ENCODE assay signal across 1 cellular context in the genomic region with DNA sequence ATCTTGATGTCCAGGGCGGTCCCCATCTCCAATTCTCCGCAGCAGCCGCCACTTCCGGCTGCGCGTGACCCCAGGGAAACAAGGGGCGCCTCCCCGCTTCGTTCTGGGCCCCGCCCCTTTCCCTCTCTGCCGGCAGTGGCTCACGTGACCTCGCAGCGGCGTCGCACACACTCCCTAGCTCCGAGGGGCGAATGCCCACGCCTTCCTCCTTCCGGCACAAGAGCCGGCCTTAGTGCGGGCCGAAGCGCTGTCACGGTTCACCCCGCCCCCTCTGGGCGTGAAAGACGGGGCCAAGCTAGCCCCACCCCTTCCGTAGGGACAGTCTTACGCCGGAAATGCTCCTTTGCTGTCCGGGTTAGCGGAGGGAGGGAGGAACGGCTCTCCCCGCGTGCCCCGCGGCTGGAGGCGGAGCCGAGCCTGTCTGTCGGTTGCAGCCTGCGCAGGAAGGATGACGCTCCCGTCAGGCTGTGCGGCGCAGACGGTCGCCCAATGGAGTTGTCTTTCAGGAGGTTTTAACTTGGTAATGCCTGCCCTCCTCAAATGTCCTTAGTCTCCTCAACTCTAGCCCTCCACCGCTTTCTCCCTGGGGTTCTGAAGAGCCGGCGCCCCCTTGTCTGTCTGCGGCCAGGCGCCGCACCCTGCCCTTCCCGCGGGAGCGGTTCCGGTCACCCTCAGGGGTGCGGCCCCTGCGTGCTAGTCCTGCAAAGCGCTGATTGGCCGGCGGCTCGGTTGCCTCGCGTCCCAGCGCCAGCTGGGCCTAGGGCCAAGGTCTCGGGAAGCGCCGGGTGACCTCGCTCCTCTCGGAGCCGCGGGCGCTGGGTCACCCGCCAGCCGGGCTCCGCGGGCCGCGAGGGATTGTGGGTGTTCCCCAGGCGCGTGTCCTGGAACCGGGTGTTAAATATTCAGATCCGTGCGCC.
TF ChIP-seq lines count a peak whose summit lies in the region.

A gene (minus strand): TSS at position 66 of the 917 bp plus-strand sequence. CDS start 40 bp downstream, at position 26.

TF ChIP-seq in HepG2, 621 proteins besides CTCF, POLR2A, EP300 and RAD21 (continued from another document and continues in another):
- TF ChIP-seq ZKSCAN1 (IDR thresholded peaks at IDR 0.05; ENCODE audit: low read length) = no peak
- TF ChIP-seq, protein P1, sequence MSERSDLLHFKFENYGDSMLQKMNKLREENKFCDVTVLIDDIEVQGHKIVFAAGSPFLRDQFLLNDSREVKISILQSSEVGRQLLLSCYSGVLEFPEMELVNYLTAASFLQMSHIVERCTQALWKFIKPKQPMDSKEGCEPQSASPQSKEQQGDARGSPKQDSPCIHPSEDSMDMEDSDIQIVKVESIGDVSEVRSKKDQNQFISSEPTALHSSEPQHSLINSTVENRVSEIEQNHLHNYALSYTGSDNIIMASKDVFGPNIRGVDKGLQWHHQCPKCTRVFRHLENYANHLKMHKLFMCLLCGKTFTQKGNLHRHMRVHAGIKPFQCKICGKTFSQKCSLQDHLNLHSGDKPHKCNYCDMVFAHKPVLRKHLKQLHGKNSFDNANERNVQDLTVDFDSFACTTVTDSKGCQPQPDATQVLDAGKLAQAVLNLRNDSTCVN (CRISPR knock-in tag; IDR thresholded peaks at IDR 0.05; ENCODE audit: borderline replicate concordance) = peak; percentile 44; the same call in 1 of the 2 replicates
- TF ChIP-seq, protein P2, sequence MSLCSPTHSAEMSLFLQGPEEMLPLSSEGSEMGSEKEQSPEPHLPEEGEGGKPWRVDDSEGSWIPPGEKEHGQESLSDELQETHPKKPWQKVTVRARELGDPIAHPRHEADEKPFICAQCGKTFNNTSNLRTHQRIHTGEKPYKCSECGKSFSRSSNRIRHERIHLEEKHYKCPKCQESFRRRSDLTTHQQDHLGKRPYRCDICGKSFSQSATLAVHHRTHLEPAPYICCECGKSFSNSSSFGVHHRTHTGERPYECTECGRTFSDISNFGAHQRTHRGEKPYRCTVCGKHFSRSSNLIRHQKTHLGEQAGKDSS (CRISPR knock-in tag; IDR thresholded peaks at IDR 0.05; ENCODE audit: borderline replicate concordance, low read depth) = no peak
- TF ChIP-seq ISL2 (CRISPR knock-in tag; IDR thresholded peaks at IDR 0.05) = 0 out of 2 replicates have a peak, but pooled peaks have one; percentile 26
- TF ChIP-seq, protein P3, sequence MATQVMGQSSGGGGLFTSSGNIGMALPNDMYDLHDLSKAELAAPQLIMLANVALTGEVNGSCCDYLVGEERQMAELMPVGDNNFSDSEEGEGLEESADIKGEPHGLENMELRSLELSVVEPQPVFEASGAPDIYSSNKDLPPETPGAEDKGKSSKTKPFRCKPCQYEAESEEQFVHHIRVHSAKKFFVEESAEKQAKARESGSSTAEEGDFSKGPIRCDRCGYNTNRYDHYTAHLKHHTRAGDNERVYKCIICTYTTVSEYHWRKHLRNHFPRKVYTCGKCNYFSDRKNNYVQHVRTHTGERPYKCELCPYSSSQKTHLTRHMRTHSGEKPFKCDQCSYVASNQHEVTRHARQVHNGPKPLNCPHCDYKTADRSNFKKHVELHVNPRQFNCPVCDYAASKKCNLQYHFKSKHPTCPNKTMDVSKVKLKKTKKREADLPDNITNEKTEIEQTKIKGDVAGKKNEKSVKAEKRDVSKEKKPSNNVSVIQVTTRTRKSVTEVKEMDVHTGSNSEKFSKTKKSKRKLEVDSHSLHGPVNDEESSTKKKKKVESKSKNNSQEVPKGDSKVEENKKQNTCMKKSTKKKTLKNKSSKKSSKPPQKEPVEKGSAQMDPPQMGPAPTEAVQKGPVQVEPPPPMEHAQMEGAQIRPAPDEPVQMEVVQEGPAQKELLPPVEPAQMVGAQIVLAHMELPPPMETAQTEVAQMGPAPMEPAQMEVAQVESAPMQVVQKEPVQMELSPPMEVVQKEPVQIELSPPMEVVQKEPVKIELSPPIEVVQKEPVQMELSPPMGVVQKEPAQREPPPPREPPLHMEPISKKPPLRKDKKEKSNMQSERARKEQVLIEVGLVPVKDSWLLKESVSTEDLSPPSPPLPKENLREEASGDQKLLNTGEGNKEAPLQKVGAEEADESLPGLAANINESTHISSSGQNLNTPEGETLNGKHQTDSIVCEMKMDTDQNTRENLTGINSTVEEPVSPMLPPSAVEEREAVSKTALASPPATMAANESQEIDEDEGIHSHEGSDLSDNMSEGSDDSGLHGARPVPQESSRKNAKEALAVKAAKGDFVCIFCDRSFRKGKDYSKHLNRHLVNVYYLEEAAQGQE (IDR thresholded peaks at IDR 0.05; ENCODE audit: borderline replicate concordance in 1 of 2, low read depth in 1 of 2, low read length in 2 of 2) = peak in 1 of 2 experiments; percentile 15; a peak in 1 of 4 replicates
- TF ChIP-seq CBX2 (IDR thresholded peaks at IDR 0.05; ENCODE audit: low read depth, low read length) = 0 out of 2 replicates have a peak, but pooled peaks have one; percentile 11
- TF ChIP-seq CBX2 (CRISPR knock-in tag; IDR thresholded peaks at IDR 0.05; ENCODE audit: low read depth) = no peak
- TF ChIP-seq PHF20 (CRISPR knock-in tag; IDR thresholded peaks at IDR 0.05) = peak; percentile 84; the same call in 1 of the 2 replicates
- TF ChIP-seq, protein P4, sequence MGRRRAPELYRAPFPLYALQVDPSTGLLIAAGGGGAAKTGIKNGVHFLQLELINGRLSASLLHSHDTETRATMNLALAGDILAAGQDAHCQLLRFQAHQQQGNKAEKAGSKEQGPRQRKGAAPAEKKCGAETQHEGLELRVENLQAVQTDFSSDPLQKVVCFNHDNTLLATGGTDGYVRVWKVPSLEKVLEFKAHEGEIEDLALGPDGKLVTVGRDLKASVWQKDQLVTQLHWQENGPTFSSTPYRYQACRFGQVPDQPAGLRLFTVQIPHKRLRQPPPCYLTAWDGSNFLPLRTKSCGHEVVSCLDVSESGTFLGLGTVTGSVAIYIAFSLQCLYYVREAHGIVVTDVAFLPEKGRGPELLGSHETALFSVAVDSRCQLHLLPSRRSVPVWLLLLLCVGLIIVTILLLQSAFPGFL (CRISPR knock-in tag; IDR thresholded peaks at IDR 0.05) = no peak
- TF ChIP-seq HOXA3 (CRISPR knock-in tag; IDR thresholded peaks at IDR 0.05) = peak; percentile 76
- TF ChIP-seq JUN (CRISPR knock-in tag; IDR thresholded peaks at IDR 0.05) = peak; percentile 57; the same call in 1 of the 2 replicates
- no peak for TF ChIP-seq ZFYVE20 (CRISPR knock-in tag; IDR thresholded peaks at IDR 0.05; ENCODE audit: borderline replicate concordance, low read depth)
- TF ChIP-seq ZNF678 (CRISPR knock-in tag; IDR thresholded peaks at IDR 0.05) = no peak
- TF ChIP-seq HDAC1 (CRISPR knock-in tag; IDR thresholded peaks at IDR 0.05) = peak; percentile 30
- peak; percentile 65; the same call in 1 of the 2 replicates for TF ChIP-seq ZNF343 (CRISPR knock-in tag; IDR thresholded peaks at IDR 0.05)
- TF ChIP-seq NONO (IDR thresholded peaks at IDR 0.05) = no peak
- TF ChIP-seq NONO (CRISPR knock-in tag; conservative IDR thresholded peaks at IDR 0.05) = peak; percentile 67; the same call in 1 of the 2 replicates
- TF ChIP-seq ZNF83 (CRISPR knock-in tag; IDR thresholded peaks at IDR 0.05; ENCODE audit: borderline replicate concordance) = no peak
- peak; percentile 75; the same call in 1 of the 2 replicates for TF ChIP-seq ZNF225 (CRISPR knock-in tag; IDR thresholded peaks at IDR 0.05)
- TF ChIP-seq ZNF652 (CRISPR knock-in tag; IDR thresholded peaks at IDR 0.05; ENCODE audit: borderline replicate concordance, low read depth) = no peak
- peak; percentile 42; the same call in 1 of the 2 replicates for TF ChIP-seq AKAP8 (CRISPR knock-in tag; IDR thresholded peaks at IDR 0.05)
- TF ChIP-seq, protein P5, sequence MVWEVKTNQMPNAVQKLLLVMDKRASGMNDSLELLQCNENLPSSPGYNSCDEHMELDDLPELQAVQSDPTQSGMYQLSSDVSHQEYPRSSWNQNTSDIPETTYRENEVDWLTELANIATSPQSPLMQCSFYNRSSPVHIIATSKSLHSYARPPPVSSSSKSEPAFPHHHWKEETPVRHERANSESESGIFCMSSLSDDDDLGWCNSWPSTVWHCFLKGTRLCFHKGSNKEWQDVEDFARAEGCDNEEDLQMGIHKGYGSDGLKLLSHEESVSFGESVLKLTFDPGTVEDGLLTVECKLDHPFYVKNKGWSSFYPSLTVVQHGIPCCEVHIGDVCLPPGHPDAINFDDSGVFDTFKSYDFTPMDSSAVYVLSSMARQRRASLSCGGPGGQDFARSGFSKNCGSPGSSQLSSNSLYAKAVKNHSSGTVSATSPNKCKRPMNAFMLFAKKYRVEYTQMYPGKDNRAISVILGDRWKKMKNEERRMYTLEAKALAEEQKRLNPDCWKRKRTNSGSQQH (CRISPR knock-in tag; IDR thresholded peaks at IDR 0.05; ENCODE audit: low read depth) = 0 out of 2 replicates have a peak, but pooled peaks have one; percentile 67
- TF ChIP-seq BORCS8-MEF2B (CRISPR knock-in tag; IDR thresholded peaks at IDR 0.05) = peak; percentile 74
- TF ChIP-seq ZNF546 (CRISPR knock-in tag; conservative IDR thresholded peaks at IDR 0.05) = peak; percentile 85
- TF ChIP-seq ZNF326 (CRISPR knock-in tag; IDR thresholded peaks at IDR 0.05; ENCODE audit: borderline replicate concordance) = no peak
- TF ChIP-seq ZNF264 (CRISPR knock-in tag; IDR thresholded peaks at IDR 0.05) = no peak
- TF ChIP-seq, protein P6, sequence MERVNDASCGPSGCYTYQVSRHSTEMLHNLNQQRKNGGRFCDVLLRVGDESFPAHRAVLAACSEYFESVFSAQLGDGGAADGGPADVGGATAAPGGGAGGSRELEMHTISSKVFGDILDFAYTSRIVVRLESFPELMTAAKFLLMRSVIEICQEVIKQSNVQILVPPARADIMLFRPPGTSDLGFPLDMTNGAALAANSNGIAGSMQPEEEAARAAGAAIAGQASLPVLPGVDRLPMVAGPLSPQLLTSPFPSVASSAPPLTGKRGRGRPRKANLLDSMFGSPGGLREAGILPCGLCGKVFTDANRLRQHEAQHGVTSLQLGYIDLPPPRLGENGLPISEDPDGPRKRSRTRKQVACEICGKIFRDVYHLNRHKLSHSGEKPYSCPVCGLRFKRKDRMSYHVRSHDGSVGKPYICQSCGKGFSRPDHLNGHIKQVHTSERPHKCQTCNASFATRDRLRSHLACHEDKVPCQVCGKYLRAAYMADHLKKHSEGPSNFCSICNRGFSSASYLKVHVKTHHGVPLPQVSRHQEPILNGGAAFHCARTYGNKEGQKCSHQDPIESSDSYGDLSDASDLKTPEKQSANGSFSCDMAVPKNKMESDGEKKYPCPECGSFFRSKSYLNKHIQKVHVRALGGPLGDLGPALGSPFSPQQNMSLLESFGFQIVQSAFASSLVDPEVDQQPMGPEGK (CRISPR knock-in tag; IDR thresholded peaks at IDR 0.05) = peak; percentile 82; the same call in 1 of the 2 replicates
- TF ChIP-seq DMAP1 (CRISPR knock-in tag; IDR thresholded peaks at IDR 0.05) = peak; percentile 97
- TF ChIP-seq, protein P7, sequence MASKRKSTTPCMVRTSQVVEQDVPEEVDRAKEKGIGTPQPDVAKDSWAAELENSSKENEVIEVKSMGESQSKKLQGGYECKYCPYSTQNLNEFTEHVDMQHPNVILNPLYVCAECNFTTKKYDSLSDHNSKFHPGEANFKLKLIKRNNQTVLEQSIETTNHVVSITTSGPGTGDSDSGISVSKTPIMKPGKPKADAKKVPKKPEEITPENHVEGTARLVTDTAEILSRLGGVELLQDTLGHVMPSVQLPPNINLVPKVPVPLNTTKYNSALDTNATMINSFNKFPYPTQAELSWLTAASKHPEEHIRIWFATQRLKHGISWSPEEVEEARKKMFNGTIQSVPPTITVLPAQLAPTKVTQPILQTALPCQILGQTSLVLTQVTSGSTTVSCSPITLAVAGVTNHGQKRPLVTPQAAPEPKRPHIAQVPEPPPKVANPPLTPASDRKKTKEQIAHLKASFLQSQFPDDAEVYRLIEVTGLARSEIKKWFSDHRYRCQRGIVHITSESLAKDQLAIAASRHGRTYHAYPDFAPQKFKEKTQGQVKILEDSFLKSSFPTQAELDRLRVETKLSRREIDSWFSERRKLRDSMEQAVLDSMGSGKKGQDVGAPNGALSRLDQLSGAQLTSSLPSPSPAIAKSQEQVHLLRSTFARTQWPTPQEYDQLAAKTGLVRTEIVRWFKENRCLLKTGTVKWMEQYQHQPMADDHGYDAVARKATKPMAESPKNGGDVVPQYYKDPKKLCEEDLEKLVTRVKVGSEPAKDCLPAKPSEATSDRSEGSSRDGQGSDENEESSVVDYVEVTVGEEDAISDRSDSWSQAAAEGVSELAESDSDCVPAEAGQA (IDR thresholded peaks at IDR 0.05; ENCODE audit: low read depth) = peak; percentile 65
- TF ChIP-seq, protein P7 (CRISPR knock-in tag; IDR thresholded peaks at IDR 0.05; ENCODE audit: borderline replicate concordance) = no peak
- TF ChIP-seq ZNF256 (CRISPR knock-in tag; conservative IDR thresholded peaks at IDR 0.05) = no peak
- TF ChIP-seq ARNT2 (CRISPR knock-in tag; IDR thresholded peaks at IDR 0.05; ENCODE audit: low read depth) = peak; percentile 89
- no peak for TF ChIP-seq MYNN (CRISPR knock-in tag; IDR thresholded peaks at IDR 0.05; ENCODE audit: low read depth)
- no peak for TF ChIP-seq MAFF (IDR thresholded peaks at IDR 0.05; ENCODE audit: low read depth, low read length)
- TF ChIP-seq, protein P8, sequence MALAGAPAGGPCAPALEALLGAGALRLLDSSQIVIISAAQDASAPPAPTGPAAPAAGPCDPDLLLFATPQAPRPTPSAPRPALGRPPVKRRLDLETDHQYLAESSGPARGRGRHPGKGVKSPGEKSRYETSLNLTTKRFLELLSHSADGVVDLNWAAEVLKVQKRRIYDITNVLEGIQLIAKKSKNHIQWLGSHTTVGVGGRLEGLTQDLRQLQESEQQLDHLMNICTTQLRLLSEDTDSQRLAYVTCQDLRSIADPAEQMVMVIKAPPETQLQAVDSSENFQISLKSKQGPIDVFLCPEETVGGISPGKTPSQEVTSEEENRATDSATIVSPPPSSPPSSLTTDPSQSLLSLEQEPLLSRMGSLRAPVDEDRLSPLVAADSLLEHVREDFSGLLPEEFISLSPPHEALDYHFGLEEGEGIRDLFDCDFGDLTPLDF (CRISPR knock-in tag; IDR thresholded peaks at IDR 0.05) = peak; percentile 49
- TF ChIP-seq ZNF564 (CRISPR knock-in tag; IDR thresholded peaks at IDR 0.05) = 0 out of 2 replicates have a peak, but pooled peaks have one; percentile 36
